Comparison of ENCODE assay signal across 24 cellular contexts in genomic region chr2:113328043-113328442, GRCh38.
"Had no signal": no experiment of that assay in that cellular context is flagged by ENCODE, and none has a peak within 500 bp of the region (broad histone marks: within the 10 kb centered on the region; RNA-seq: fewer than 3 reads in every experiment).

No MANE protein-coding gene starts in this region.

- H3K9me3 Mint-ChIP-seq: activated CD4-positive, alpha-beta memory T cell treated with anti-CD3 and anti-CD28 coated beads for 36 hours; activated naive CD4-positive, alpha-beta T cell treated with anti-CD3 and anti-CD28 coated beads for 36 hours; activated naive CD8-positive, alpha-beta T cell treated with anti-CD3 and anti-CD28 coated beads, Interleukin-2, amount 50 U/mL, for 24 hours; central memory CD8-positive, alpha-beta T cell; immature natural killer cell; naive B cell; stimulated activated effector memory CD8-positive, alpha-beta T cell treated with anti-CD3 and anti-CD28 coated beads, Interleukin-12 subunit alpha, Interleukin-12 subunit beta, amount 100 ng/mL, for 72 hours; T-helper 2 cell treated with Interferon-gamma antibody and Interleukin-4, amounts not matched to agents 5 μg/mL and 100 μg/mL, for 36 hours; type B pancreatic cell; WTC11 had no signal

- ATAC-seq: activated CD8-positive, alpha-beta memory T cell treated with anti-CD3 and anti-CD28 coated beads, Interleukin-2, amount 10 ng/mL, durations not matched to agents 7 days and 5 days; activated naive CD8-positive, alpha-beta T cell treated with anti-CD3 and anti-CD28 coated beads, Interleukin-2, amount 50 U/mL, for 24 hours; esophagus mucosa; stimulated activated effector memory CD8-positive, alpha-beta T cell treated with anti-CD3 and anti-CD28 coated beads, Interleukin-12 subunit alpha, Interleukin-12 subunit beta, amount 100 ng/mL, for 72 hours; WTC11 had no signal

- H3K9me3 ChIP-seq: stomach, testis had no signal

- H3K27me3 ChIP-seq: brain microvascular endothelial cell, testis had no signal

- H3K4me3 ChIP-seq: lung, stomach, testis had no signal

- H3K36me3 ChIP-seq: brain microvascular endothelial cell, stomach had no signal

- H3K27ac ChIP-seq: brain microvascular endothelial cell, stomach, testis had no signal

- H3K4me3 Mint-ChIP-seq: activated CD4-positive, alpha-beta memory T cell treated with anti-CD3 and anti-CD28 coated beads for 36 hours; activated CD8-positive, alpha-beta memory T cell treated with anti-CD3 and anti-CD28 coated beads, Interleukin-2, amount 10 ng/mL, durations not matched to agents 7 days and 5 days; activated naive CD4-positive, alpha-beta T cell treated with anti-CD3 and anti-CD28 coated beads for 36 hours; activated naive CD8-positive, alpha-beta T cell treated with anti-CD3 and anti-CD28 coated beads, Interleukin-2, amount 50 U/mL, for 24 hours; central memory CD8-positive, alpha-beta T cell; immature natural killer cell; naive B cell; neural crest cell; stimulated activated effector memory CD8-positive, alpha-beta T cell treated with anti-CD3 and anti-CD28 coated beads, Interleukin-12 subunit alpha, Interleukin-12 subunit beta, amount 100 ng/mL, for 72 hours; T-helper 2 cell treated with Interferon-gamma antibody and Interleukin-4, amounts not matched to agents 5 μg/mL and 100 μg/mL, for 36 hours; type B pancreatic cell; WTC11 had no signal

- DNase-seq: activated CD4-positive, alpha-beta memory T cell treated with anti-CD3 and anti-CD28 coated beads for 36 hours; activated CD4-positive, alpha-beta T cell treated with anti-CD3 and anti-CD28 coated beads for 4 hours; activated CD8-positive, alpha-beta memory T cell treated with anti-CD3 and anti-CD28 coated beads, Interleukin-2, amount 10 ng/mL, durations not matched to agents 7 days and 5 days; activated naive CD4-positive, alpha-beta T cell treated with anti-CD3 and anti-CD28 coated beads for 36 hours; activated naive CD8-positive, alpha-beta T cell treated with anti-CD3 and anti-CD28 coated beads, Interleukin-2, amount 50 U/mL, for 24 hours; activated T-cell treated with anti-CD3 and anti-CD28 coated beads, Interleukin-2, amount 50 U/mL, for 1 hour; aorta; brain microvascular endothelial cell; cortex of kidney; effector CD4-positive, alpha-beta T cell; immature natural killer cell; naive B cell; stimulated activated CD4-positive, alpha-beta T cell treated with anti-CD3 and anti-CD28 coated beads, Interleukin-4, amount 100 ng/mL, for 24 hours; stomach; testis had no signal

- H3K36me3 Mint-ChIP-seq: activated CD4-positive, alpha-beta memory T cell treated with anti-CD3 and anti-CD28 coated beads for 36 hours; activated CD8-positive, alpha-beta memory T cell treated with anti-CD3 and anti-CD28 coated beads, Interleukin-2, amount 10 ng/mL, durations not matched to agents 7 days and 5 days; immature natural killer cell; naive B cell; stimulated activated effector memory CD8-positive, alpha-beta T cell treated with anti-CD3 and anti-CD28 coated beads, Interleukin-12 subunit alpha, Interleukin-12 subunit beta, amount 100 ng/mL, for 72 hours; type B pancreatic cell; WTC11 had no signal

- H3K27ac Mint-ChIP-seq: activated CD4-positive, alpha-beta memory T cell treated with anti-CD3 and anti-CD28 coated beads for 36 hours; activated CD8-positive, alpha-beta memory T cell treated with anti-CD3 and anti-CD28 coated beads, Interleukin-2, amount 10 ng/mL, durations not matched to agents 7 days and 5 days; activated naive CD4-positive, alpha-beta T cell treated with anti-CD3 and anti-CD28 coated beads for 36 hours; activated naive CD8-positive, alpha-beta T cell treated with anti-CD3 and anti-CD28 coated beads, Interleukin-2, amount 50 U/mL, for 24 hours; immature natural killer cell; naive B cell; progenitor cell of endocrine pancreas; stimulated activated effector memory CD8-positive, alpha-beta T cell treated with anti-CD3 and anti-CD28 coated beads, Interleukin-12 subunit alpha, Interleukin-12 subunit beta, amount 100 ng/mL, for 72 hours; T-helper 2 cell treated with Interferon-gamma antibody and Interleukin-4, amounts not matched to agents 5 μg/mL and 100 μg/mL, for 36 hours; type B pancreatic cell; WTC11 had no signal
